29 cellular contexts compared by ENCODE assay signal in the genomic region with DNA sequence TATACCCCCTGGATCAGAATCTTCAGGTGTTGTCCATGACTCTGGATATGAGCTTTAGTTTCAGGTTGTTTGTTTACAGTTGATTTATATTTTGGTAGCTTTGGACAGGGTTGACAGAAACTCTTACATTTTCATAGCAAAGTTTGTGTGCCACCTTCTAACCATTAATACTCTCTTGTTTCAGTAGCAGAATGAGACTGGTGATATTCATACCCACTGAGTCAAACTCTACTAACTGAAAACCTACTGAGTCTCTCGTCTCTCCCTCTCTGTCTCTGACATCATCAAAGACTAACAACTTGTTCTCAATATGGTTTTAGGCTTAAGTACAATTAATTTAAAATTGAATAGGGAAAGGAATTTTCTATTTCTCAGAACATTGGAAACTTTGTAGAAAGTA.
"Had no signal": no experiment of that assay in that cellular context is flagged by ENCODE, and none has a peak within 500 bp of the region (broad histone marks: within the 10 kb centered on the region; RNA-seq: fewer than 3 reads in every experiment).

No MANE protein-coding gene starts in this region.

- ATAC-seq: naive thymus-derived CD8-positive, alpha-beta T cell; natural killer cell treated with Interleukin-12 subunit alpha and Interleukin-12 subunit beta and Interleukin-15 and Interleukin-18, amount 100 ng/mL, for 72 hours; psoas muscle; right cardiac atrium; right lobe of liver; stimulated activated effector memory CD8-positive, alpha-beta T cell treated with anti-CD3 and anti-CD28 coated beads, Interleukin-12 subunit alpha, Interleukin-12 subunit beta, amount 100 ng/mL, for 72 hours; stimulated activated naive B cell treated with anti-CD40 and anti-IgM and Interleukin-4, amounts not matched to agents 10 μg/mL and 1 μg/mL and 100 μg/mL, for 72 hours had no signal

- H2AFZ ChIP-seq: parathyroid adenoma had no signal

- H3K27ac ChIP-seq: ovary, parathyroid adenoma, psoas muscle, right lobe of liver, sigmoid colon, stomach, thoracic aorta, thyroid gland, tibial nerve, upper lobe of left lung, vagina had no signal

- H3K27ac Mint-ChIP-seq: naive thymus-derived CD8-positive, alpha-beta T cell; natural killer cell treated with Interleukin-12 subunit alpha and Interleukin-12 subunit beta and Interleukin-15 and Interleukin-18, amount 100 ng/mL, for 72 hours; nephron progenitor cell; progenitor cell of endocrine pancreas; stimulated activated effector memory CD8-positive, alpha-beta T cell treated with anti-CD3 and anti-CD28 coated beads, Interleukin-12 subunit alpha, Interleukin-12 subunit beta, amount 100 ng/mL, for 72 hours; stimulated activated naive B cell treated with anti-CD40 and anti-IgM and Interleukin-4, amounts not matched to agents 10 μg/mL and 1 μg/mL and 100 μg/mL, for 72 hours; stimulated activated naive CD8-positive, alpha-beta T cell treated with anti-CD3 and anti-CD28 coated beads, Interleukin-15, Interleukin-2, amounts not matched to agents 100 ng/mL and 50 ng/mL, for 24 hours had no signal

- H3K79me2 ChIP-seq: parathyroid adenoma had no signal

- H3K36me3 ChIP-seq: ovary, right lobe of liver, sigmoid colon, stomach, thoracic aorta, thyroid gland, tibial nerve, upper lobe of left lung, vagina had no signal

- H3K36me3 Mint-ChIP-seq: naive thymus-derived CD8-positive, alpha-beta T cell; natural killer cell treated with Interleukin-12 subunit alpha and Interleukin-12 subunit beta and Interleukin-15 and Interleukin-18, amount 100 ng/mL, for 72 hours; stimulated activated effector memory CD8-positive, alpha-beta T cell treated with anti-CD3 and anti-CD28 coated beads, Interleukin-12 subunit alpha, Interleukin-12 subunit beta, amount 100 ng/mL, for 72 hours; stimulated activated naive B cell treated with anti-CD40 and anti-IgM and Interleukin-4, amounts not matched to agents 10 μg/mL and 1 μg/mL and 100 μg/mL, for 72 hours had no signal

- H3K9me3 Mint-ChIP-seq: natural killer cell treated with Interleukin-12 subunit alpha and Interleukin-12 subunit beta and Interleukin-15 and Interleukin-18, amount 100 ng/mL, for 72 hours; nephron progenitor cell had no signal

- H3K27me3 ChIP-seq: ovary, right lobe of liver, sigmoid colon, stomach, thyroid gland, tibial nerve, upper lobe of left lung, vagina had no signal

- H3K4me3 ChIP-seq: ovary, psoas muscle, right lobe of liver, sigmoid colon, stomach, thoracic aorta, thyroid gland, tibial nerve, upper lobe of left lung, vagina had no signal

- H3K9me3 ChIP-seq: ovary, psoas muscle, right lobe of liver, sigmoid colon, thoracic aorta, thyroid gland, tibial nerve, upper lobe of left lung, vagina had no signal

- H3K4me3 Mint-ChIP-seq: naive thymus-derived CD8-positive, alpha-beta T cell; natural killer cell treated with Interleukin-12 subunit alpha and Interleukin-12 subunit beta and Interleukin-15 and Interleukin-18, amount 100 ng/mL, for 72 hours; nephron progenitor cell; neural crest cell; stimulated activated effector memory CD8-positive, alpha-beta T cell treated with anti-CD3 and anti-CD28 coated beads, Interleukin-12 subunit alpha, Interleukin-12 subunit beta, amount 100 ng/mL, for 72 hours; stimulated activated naive B cell treated with anti-CD40 and anti-IgM and Interleukin-4, amounts not matched to agents 10 μg/mL and 1 μg/mL and 100 μg/mL, for 72 hours; stimulated activated naive CD8-positive, alpha-beta T cell treated with anti-CD3 and anti-CD28 coated beads, Interleukin-15, Interleukin-2, amounts not matched to agents 100 ng/mL and 50 ng/mL, for 24 hours had no signal

- H3K9ac ChIP-seq: parathyroid adenoma had no signal

- H3K4me1 Mint-ChIP-seq: naive thymus-derived CD8-positive, alpha-beta T cell; nephron progenitor cell; stimulated activated effector memory CD8-positive, alpha-beta T cell treated with anti-CD3 and anti-CD28 coated beads, Interleukin-12 subunit alpha, Interleukin-12 subunit beta, amount 100 ng/mL, for 72 hours; stimulated activated naive B cell treated with anti-CD40 and anti-IgM and Interleukin-4, amounts not matched to agents 10 μg/mL and 1 μg/mL and 100 μg/mL, for 72 hours had no signal

- DNase-seq: naive thymus-derived CD8-positive, alpha-beta T cell; nephron progenitor cell; occipital lobe; ovary; posterior cingulate gyrus; psoas muscle; right cardiac atrium; right lobe of liver; sigmoid colon; small intestine; stimulated activated CD4-positive, alpha-beta T cell treated with anti-CD3 and anti-CD28 coated beads, Interleukin-15, amount 100 ng/mL, for 24 hours; stimulated activated CD4-positive, alpha-beta T cell treated with anti-CD3 and anti-CD28 coated beads, Interleukin-2, amount 100 ng/mL, for 24 hours; stimulated activated CD4-positive, alpha-beta T cell treated with anti-CD3 and anti-CD28 coated beads, Interleukin-2, amount 100 ng/mL, for 48 hours; stimulated activated CD4-positive, alpha-beta T cell treated with anti-CD3 and anti-CD28 coated beads, Interleukin-4, amount 100 ng/mL, for 24 hours; stimulated activated naive B cell treated with anti-CD40 and anti-IgM and Interleukin-4, amounts not matched to agents 10 μg/mL and 1 μg/mL and 100 μg/mL, for 72 hours; stimulated activated naive CD4-positive, alpha-beta T cell treated with Interleukin-2 at 50 U/mL for 16 hours; stomach; thyroid gland; trophoblast cell; upper lobe of left lung had no signal

- H3K27me3 Mint-ChIP-seq: naive thymus-derived CD8-positive, alpha-beta T cell; natural killer cell treated with Interleukin-12 subunit alpha and Interleukin-12 subunit beta and Interleukin-15 and Interleukin-18, amount 100 ng/mL, for 72 hours; progenitor cell of endocrine pancreas; stimulated activated naive B cell treated with anti-CD40 and anti-IgM and Interleukin-4, amounts not matched to agents 10 μg/mL and 1 μg/mL and 100 μg/mL, for 72 hours; stimulated activated naive CD8-positive, alpha-beta T cell treated with anti-CD3 and anti-CD28 coated beads, Interleukin-15, Interleukin-2, amounts not matched to agents 100 ng/mL and 50 ng/mL, for 24 hours had no signal

- H3K4me1 ChIP-seq: parathyroid adenoma, psoas muscle, right lobe of liver, sigmoid colon, stomach, thyroid gland, tibial nerve, upper lobe of left lung, vagina had no signal
